In the genomic region with DNA sequence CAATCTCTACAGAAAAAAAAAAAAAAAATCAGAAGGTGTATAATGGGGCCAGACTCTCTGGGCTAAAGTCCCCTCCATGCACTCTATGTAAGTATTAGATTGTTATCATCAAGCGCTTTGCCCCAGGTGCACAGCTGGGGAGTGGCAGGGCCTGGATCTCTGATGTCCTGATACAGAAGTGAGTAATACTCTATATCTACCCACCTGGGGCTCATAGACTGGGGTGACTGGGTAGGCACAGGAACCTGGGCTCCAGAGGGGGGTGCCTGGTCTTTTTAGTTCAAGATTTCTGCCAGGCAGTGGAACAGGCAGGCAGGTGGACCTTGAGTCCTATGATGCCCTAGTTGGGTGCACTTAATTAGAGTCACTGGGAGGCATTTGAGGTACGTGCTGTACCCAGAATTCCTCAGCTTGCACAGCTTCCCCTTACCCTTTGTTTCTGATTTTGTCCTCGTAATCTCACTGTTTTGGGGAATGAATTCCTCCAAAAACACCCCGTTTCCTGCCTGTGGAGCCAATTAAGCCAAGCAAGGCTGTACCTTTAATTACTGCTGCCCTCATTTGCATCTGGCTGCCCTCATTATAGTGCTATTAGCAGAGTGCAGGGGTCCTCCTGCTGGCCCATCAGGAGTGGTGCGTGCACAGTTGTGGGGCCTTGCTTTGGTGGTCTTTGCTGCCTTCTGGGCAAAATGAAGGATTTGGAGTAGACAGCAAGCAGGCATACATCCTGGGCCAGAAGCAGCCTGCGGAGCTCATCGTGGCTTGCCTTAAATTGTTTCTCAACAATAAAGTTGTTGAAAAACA, we compare ENCODE assay signal across 1 cellular context.
TF ChIP-seq lines count a peak whose summit lies in the region.

No MANE protein-coding gene starts in this region.

TF ChIP-seq in HepG2, 621 proteins besides CTCF, POLR2A, EP300 and RAD21 (continued from another document and continues in another):
- no peak for TF ChIP-seq ZNF782 (CRISPR knock-in tag; IDR thresholded peaks at IDR 0.05; ENCODE audit: borderline replicate concordance)
- TF ChIP-seq KLF9 (CRISPR knock-in tag; IDR thresholded peaks at IDR 0.05; ENCODE audit: low read depth), result no peak
- TF ChIP-seq, protein P1, sequence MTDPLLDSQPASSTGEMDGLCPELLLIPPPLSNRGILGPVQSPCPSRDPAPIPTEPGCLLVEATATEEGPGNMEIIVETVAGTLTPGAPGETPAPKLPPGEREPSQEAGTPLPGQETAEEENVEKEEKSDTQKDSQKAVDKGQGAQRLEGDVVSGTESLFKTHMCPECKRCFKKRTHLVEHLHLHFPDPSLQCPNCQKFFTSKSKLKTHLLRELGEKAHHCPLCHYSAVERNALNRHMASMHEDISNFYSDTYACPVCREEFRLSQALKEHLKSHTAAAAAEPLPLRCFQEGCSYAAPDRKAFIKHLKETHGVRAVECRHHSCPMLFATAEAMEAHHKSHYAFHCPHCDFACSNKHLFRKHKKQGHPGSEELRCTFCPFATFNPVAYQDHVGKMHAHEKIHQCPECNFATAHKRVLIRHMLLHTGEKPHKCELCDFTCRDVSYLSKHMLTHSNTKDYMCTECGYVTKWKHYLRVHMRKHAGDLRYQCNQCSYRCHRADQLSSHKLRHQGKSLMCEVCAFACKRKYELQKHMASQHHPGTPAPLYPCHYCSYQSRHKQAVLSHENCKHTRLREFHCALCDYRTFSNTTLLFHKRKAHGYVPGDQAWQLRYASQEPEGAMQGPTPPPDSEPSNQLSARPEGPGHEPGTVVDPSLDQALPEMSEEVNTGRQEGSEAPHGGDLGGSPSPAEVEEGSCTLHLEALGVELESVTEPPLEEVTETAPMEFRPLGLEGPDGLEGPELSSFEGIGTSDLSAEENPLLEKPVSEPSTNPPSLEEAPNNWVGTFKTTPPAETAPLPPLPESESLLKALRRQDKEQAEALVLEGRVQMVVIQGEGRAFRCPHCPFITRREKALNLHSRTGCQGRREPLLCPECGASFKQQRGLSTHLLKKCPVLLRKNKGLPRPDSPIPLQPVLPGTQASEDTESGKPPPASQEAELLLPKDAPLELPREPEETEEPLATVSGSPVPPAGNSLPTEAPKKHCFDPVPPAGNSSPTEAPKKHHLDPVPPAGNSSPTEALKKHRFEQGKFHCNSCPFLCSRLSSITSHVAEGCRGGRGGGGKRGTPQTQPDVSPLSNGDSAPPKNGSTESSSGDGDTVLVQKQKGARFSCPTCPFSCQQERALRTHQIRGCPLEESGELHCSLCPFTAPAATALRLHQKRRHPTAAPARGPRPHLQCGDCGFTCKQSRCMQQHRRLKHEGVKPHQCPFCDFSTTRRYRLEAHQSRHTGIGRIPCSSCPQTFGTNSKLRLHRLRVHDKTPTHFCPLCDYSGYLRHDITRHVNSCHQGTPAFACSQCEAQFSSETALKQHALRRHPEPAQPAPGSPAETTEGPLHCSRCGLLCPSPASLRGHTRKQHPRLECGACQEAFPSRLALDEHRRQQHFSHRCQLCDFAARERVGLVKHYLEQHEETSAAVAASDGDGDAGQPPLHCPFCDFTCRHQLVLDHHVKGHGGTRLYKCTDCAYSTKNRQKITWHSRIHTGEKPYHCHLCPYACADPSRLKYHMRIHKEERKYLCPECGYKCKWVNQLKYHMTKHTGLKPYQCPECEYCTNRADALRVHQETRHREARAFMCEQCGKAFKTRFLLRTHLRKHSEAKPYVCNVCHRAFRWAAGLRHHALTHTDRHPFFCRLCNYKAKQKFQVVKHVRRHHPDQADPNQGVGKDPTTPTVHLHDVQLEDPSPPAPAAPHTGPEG (CRISPR knock-in tag; IDR thresholded peaks at IDR 0.05), result no peak
- peak; percentile 51 for TF ChIP-seq TEAD3 (CRISPR knock-in tag; optimal IDR thresholded peaks at IDR 0.05; ENCODE audit: borderline replicate concordance)
- TF ChIP-seq, protein P2, sequence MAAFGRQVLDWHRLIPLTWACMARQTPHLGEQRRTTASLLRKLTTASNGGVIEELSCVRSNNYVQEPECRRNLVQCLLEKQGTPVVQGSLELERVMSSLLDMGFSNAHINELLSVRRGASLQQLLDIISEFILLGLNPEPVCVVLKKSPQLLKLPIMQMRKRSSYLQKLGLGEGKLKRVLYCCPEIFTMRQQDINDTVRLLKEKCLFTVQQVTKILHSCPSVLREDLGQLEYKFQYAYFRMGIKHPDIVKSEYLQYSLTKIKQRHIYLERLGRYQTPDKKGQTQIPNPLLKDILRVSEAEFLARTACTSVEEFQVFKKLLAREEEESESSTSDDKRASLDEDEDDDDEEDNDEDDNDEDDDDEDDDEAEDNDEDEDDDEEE (CRISPR knock-in tag; IDR thresholded peaks at IDR 0.05), result no peak
- TF ChIP-seq GLI4 (CRISPR knock-in tag; IDR thresholded peaks at IDR 0.05; ENCODE audit: borderline replicate concordance), result no peak
- no peak for TF ChIP-seq REXO4 (CRISPR knock-in tag; IDR thresholded peaks at IDR 0.05; ENCODE audit: borderline replicate concordance)
- TF ChIP-seq ZSCAN25 (CRISPR knock-in tag; IDR thresholded peaks at IDR 0.05), result no peak
- no peak for TF ChIP-seq NPAS2 (CRISPR knock-in tag; IDR thresholded peaks at IDR 0.05; ENCODE audit: borderline replicate concordance)
- no peak for TF ChIP-seq ZNF264 (CRISPR knock-in tag; IDR thresholded peaks at IDR 0.05)
- TF ChIP-seq SIX1 (CRISPR knock-in tag; IDR thresholded peaks at IDR 0.05; ENCODE audit: borderline replicate concordance), result no peak
- TF ChIP-seq ZNF232 (CRISPR knock-in tag; IDR thresholded peaks at IDR 0.05; ENCODE audit: borderline replicate concordance), result no peak
- no peak for TF ChIP-seq ZNF792 (CRISPR knock-in tag; IDR thresholded peaks at IDR 0.05)
- no peak for TF ChIP-seq NRL (CRISPR knock-in tag; IDR thresholded peaks at IDR 0.05; ENCODE audit: borderline replicate concordance)
- TF ChIP-seq SMAD9 (CRISPR knock-in tag; IDR thresholded peaks at IDR 0.05), result no peak
- no peak for TF ChIP-seq HNRNPH1 (optimal IDR thresholded peaks at IDR 0.05; ENCODE audit: low read depth, low read length)
- no peak for TF ChIP-seq NFKBIZ (CRISPR knock-in tag; IDR thresholded peaks at IDR 0.05)
- TF ChIP-seq KDM6A (CRISPR knock-in tag; IDR thresholded peaks at IDR 0.05; ENCODE audit: low read depth), result no peak
- no peak for TF ChIP-seq HDAC1 (CRISPR knock-in tag; IDR thresholded peaks at IDR 0.05)
- TF ChIP-seq ZSCAN30 (CRISPR knock-in tag; IDR thresholded peaks at IDR 0.05), result no peak
- TF ChIP-seq, protein P3, sequence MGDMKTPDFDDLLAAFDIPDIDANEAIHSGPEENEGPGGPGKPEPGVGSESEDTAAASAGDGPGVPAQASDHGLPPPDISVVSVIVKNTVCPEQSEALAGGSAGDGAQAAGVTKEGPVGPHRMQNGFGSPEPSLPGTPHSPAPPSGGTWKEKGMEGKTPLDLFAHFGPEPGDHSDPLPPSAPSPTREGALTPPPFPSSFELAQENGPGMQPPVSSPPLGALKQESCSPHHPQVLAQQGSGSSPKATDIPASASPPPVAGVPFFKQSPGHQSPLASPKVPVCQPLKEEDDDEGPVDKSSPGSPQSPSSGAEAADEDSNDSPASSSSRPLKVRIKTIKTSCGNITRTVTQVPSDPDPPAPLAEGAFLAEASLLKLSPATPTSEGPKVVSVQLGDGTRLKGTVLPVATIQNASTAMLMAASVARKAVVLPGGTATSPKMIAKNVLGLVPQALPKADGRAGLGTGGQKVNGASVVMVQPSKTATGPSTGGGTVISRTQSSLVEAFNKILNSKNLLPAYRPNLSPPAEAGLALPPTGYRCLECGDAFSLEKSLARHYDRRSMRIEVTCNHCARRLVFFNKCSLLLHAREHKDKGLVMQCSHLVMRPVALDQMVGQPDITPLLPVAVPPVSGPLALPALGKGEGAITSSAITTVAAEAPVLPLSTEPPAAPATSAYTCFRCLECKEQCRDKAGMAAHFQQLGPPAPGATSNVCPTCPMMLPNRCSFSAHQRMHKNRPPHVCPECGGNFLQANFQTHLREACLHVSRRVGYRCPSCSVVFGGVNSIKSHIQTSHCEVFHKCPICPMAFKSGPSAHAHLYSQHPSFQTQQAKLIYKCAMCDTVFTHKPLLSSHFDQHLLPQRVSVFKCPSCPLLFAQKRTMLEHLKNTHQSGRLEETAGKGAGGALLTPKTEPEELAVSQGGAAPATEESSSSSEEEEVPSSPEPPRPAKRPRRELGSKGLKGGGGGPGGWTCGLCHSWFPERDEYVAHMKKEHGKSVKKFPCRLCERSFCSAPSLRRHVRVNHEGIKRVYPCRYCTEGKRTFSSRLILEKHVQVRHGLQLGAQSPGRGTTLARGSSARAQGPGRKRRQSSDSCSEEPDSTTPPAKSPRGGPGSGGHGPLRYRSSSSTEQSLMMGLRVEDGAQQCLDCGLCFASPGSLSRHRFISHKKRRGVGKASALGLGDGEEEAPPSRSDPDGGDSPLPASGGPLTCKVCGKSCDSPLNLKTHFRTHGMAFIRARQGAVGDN (CRISPR knock-in tag; IDR thresholded peaks at IDR 0.05), result peak; percentile 18; the same call in 1 of the 2 replicates
- no peak for TF ChIP-seq SNRNP70 (IDR thresholded peaks at IDR 0.05; ENCODE audit: low read depth, low read length)
- TF ChIP-seq SMC3 (IDR thresholded peaks at IDR 0.05; ENCODE audit: low read length), result peak; percentile 76; the same call in 1 of the 2 replicates
- TF ChIP-seq, protein P4, sequence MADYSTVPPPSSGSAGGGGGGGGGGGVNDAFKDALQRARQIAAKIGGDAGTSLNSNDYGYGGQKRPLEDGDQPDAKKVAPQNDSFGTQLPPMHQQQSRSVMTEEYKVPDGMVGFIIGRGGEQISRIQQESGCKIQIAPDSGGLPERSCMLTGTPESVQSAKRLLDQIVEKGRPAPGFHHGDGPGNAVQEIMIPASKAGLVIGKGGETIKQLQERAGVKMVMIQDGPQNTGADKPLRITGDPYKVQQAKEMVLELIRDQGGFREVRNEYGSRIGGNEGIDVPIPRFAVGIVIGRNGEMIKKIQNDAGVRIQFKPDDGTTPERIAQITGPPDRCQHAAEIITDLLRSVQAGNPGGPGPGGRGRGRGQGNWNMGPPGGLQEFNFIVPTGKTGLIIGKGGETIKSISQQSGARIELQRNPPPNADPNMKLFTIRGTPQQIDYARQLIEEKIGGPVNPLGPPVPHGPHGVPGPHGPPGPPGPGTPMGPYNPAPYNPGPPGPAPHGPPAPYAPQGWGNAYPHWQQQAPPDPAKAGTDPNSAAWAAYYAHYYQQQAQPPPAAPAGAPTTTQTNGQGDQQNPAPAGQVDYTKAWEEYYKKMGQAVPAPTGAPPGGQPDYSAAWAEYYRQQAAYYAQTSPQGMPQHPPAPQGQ (CRISPR knock-in tag; IDR thresholded peaks at IDR 0.05; ENCODE audit: borderline replicate concordance), result no peak
- TF ChIP-seq IRF2 (CRISPR knock-in tag; IDR thresholded peaks at IDR 0.05), result no peak
- TF ChIP-seq PCBP1 (IDR thresholded peaks at IDR 0.05; ENCODE audit: borderline replicate concordance, low read depth, low read length), result no peak
- no peak for TF ChIP-seq ETV5 (CRISPR knock-in tag; IDR thresholded peaks at IDR 0.05; ENCODE audit: borderline replicate concordance)
- TF ChIP-seq RFXANK (CRISPR knock-in tag; IDR thresholded peaks at IDR 0.05), result no peak
- TF ChIP-seq ADNP (CRISPR knock-in tag; IDR thresholded peaks at IDR 0.05), result no peak
- TF ChIP-seq, protein P5, sequence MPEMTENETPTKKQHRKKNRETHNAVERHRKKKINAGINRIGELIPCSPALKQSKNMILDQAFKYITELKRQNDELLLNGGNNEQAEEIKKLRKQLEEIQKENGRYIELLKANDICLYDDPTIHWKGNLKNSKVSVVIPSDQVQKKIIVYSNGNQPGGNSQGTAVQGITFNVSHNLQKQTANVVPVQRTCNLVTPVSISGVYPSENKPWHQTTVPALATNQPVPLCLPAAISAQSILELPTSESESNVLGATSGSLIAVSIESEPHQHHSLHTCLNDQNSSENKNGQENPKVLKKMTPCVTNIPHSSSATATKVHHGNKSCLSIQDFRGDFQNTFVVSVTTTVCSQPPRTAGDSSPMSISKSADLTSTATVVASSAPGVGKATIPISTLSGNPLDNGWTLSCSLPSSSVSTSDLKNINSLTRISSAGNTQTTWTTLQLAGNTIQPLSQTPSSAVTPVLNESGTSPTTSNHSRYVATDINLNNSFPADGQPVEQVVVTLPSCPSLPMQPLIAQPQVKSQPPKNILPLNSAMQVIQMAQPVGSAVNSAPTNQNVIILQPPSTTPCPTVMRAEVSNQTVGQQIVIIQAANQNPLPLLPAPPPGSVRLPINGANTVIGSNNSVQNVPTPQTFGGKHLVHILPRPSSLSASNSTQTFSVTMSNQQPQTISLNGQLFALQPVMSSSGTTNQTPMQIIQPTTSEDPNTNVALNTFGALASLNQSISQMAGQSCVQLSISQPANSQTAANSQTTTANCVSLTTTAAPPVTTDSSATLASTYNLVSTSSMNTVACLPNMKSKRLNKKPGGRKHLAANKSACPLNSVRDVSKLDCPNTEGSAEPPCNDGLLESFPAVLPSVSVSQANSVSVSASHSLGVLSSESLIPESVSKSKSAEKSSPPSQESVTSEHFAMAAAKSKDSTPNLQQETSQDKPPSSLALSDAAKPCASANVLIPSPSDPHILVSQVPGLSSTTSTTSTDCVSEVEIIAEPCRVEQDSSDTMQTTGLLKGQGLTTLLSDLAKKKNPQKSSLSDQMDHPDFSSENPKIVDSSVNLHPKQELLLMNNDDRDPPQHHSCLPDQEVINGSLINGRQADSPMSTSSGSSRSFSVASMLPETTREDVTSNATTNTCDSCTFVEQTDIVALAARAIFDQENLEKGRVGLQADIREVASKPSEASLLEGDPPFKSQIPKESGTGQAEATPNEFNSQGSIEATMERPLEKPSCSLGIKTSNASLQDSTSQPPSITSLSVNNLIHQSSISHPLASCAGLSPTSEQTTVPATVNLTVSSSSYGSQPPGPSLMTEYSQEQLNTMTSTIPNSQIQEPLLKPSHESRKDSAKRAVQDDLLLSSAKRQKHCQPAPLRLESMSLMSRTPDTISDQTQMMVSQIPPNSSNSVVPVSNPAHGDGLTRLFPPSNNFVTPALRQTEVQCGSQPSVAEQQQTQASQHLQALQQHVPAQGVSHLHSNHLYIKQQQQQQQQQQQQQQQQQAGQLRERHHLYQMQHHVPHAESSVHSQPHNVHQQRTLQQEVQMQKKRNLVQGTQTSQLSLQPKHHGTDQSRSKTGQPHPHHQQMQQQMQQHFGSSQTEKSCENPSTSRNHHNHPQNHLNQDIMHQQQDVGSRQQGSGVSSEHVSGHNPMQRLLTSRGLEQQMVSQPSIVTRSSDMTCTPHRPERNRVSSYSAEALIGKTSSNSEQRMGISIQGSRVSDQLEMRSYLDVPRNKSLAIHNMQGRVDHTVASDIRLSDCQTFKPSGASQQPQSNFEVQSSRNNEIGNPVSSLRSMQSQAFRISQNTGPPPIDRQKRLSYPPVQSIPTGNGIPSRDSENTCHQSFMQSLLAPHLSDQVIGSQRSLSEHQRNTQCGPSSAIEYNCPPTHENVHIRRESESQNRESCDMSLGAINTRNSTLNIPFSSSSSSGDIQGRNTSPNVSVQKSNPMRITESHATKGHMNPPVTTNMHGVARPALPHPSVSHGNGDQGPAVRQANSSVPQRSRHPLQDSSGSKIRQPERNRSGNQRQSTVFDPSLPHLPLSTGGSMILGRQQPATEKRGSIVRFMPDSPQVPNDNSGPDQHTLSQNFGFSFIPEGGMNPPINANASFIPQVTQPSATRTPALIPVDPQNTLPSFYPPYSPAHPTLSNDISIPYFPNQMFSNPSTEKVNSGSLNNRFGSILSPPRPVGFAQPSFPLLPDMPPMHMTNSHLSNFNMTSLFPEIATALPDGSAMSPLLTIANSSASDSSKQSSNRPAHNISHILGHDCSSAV (CRISPR knock-in tag; IDR thresholded peaks at IDR 0.05; ENCODE audit: borderline replicate concordance), result no peak
- no peak for TF ChIP-seq ZNF841 (CRISPR knock-in tag; IDR thresholded peaks at IDR 0.05; ENCODE audit: borderline replicate concordance)
- TF ChIP-seq DR1 (CRISPR knock-in tag; IDR thresholded peaks at IDR 0.05), result no peak
- TF ChIP-seq KLF12 (CRISPR knock-in tag; IDR thresholded peaks at IDR 0.05; ENCODE audit: borderline replicate concordance), result no peak
